In genomic region chr12:2692156-2692555, GRCh38 we compare ENCODE assay signal across 9 cellular contexts.
DNase-seq lines count a peak whose midpoint lies in the region; ATAC-seq and TF ChIP-seq lines count a peak whose summit lies in the region.
"Had no signal": no experiment of that assay in that cellular context is flagged by ENCODE, and none has a peak within 500 bp of the region (broad histone marks: within the 10 kb centered on the region; RNA-seq: fewer than 3 reads in every experiment).

No MANE protein-coding gene starts in this region.

- peak overlapping the region; percentile 70 for H3K27ac ChIP-seq in CD4-positive, CD25-positive, alpha-beta regulatory T cell (ENCODE audit: insufficient read depth, low read length, poor library complexity, severe bottlenecking)
- no peak overlapping the region for H3K27ac ChIP-seq in HUES48 (ENCODE audit: low read depth, low read length)
- peak overlapping the region in 1 of 10 donors; percentile 77 for H3K27ac ChIP-seq in heart right ventricle

- intact Hi-C loops in activated T-helper 2 cell treated with anti-CD3 and anti-CD28 coated beads, Interferon-gamma antibody, Interleukin-2, Interleukin-4, amounts not matched to agents 10 μg/mL and 5 μg/mL and 100 μg/mL, durations not matched to agents 14 hours and 24 hours and 36 hours (cut with micrococcal nuclease), result loop anchor here (1.0 to 10.0 kb wide), 4 partner anchors 60 to 183 kb away; partner anchors contain the start of genes FKBP4, FOXM1, ITFG2 and RHNO1
- intact Hi-C loops in heart right ventricle (cut with DNase I), result no loop called here

- H3K4me3 ChIP-seq in CD4-positive, CD25-positive, alpha-beta regulatory T cell (ENCODE audit: low read depth, low read length), result peak overlapping the region; percentile 89
- H3K4me3 ChIP-seq in HUES48 (ENCODE audit: low read depth, low read length), result peak overlapping the region; percentile 74
- H3K4me3 ChIP-seq in heart right ventricle, result peak overlapping the region in 5 of 10 donors; percentile 24 to 57 (median 46)

- H3K4me1 ChIP-seq in CD4-positive, CD25-positive, alpha-beta regulatory T cell (ENCODE audit: control insufficient read depth, insufficient read depth, low read length, poor library complexity, severe bottlenecking), result peaks cover 33% of the 10 kb centered on the region
- H3K4me1 ChIP-seq in HUES48 (ENCODE audit: control insufficient read depth, insufficient read depth, low read length) (peaks cover 7% of the 10 kb centered on the region; the same call in 1 of the 2 replicates), heart right ventricle (peaks cover 0 to 22% (median 0%) of the 10 kb centered on the region in 9 donors)

- H3K36me3 Mint-ChIP-seq in CD4-positive, CD25-positive, alpha-beta regulatory T cell, result no peaks in the 10 kb centered on the region
- H3K36me3 Mint-ChIP-seq in activated T-helper 2 cell treated with anti-CD3 and anti-CD28 coated beads, Interferon-gamma antibody, Interleukin-2, Interleukin-4, amounts not matched to agents 10 μg/mL and 5 μg/mL and 100 μg/mL, durations not matched to agents 14 hours and 24 hours and 36 hours (ENCODE audit: low read depth), result no peaks in the 10 kb centered on the region
- H3K36me3 Mint-ChIP-seq in naive B cell, result no peaks in the 10 kb centered on the region

- H3K27me3 Mint-ChIP-seq in CD4-positive, CD25-positive, alpha-beta regulatory T cell, result peaks cover 16% of the 10 kb centered on the region
- peaks cover 6% of the 10 kb centered on the region for H3K27me3 Mint-ChIP-seq in activated T-helper 2 cell treated with anti-CD3 and anti-CD28 coated beads, Interferon-gamma antibody, Interleukin-2, Interleukin-4, amounts not matched to agents 10 μg/mL and 5 μg/mL and 100 μg/mL, durations not matched to agents 14 hours and 24 hours and 36 hours (ENCODE audit: low read depth)
- peaks cover under 1 to 22% (median 17%) of the 10 kb centered on the region in 3 donors for H3K27me3 Mint-ChIP-seq in naive B cell

- H3K9ac ChIP-seq in HUES48 (ENCODE audit: low read depth, low read length), result no peak overlapping the region

- H3K4me1 Mint-ChIP-seq in CD4-positive, CD25-positive, alpha-beta regulatory T cell, result peaks cover 10 to 48% (median 26%) of the 10 kb centered on the region in 4 donors
- peaks cover 32% of the 10 kb centered on the region for H3K4me1 Mint-ChIP-seq in activated T-helper 2 cell treated with anti-CD3 and anti-CD28 coated beads, Interferon-gamma antibody, Interleukin-2, Interleukin-4, amounts not matched to agents 10 μg/mL and 5 μg/mL and 100 μg/mL, durations not matched to agents 14 hours and 24 hours and 36 hours (ENCODE audit: low read depth)
- peaks cover 15 to 42% (median 40%) of the 10 kb centered on the region in 3 donors for H3K4me1 Mint-ChIP-seq in naive B cell

- no peak for ATAC-seq in CD4-positive, CD25-positive, alpha-beta regulatory T cell (ENCODE audit: low read depth in 2 of 2)
- ATAC-seq in naive B cell (ENCODE audit: low read depth in 2 of 2) (no peak), heart right ventricle (no peak), GM21528 (IDR thresholded peaks at IDR 0.05; ENCODE audit: low FRiP score, unreplicated experiment) (no peak)

- H3K9me3 ChIP-seq in CD4-positive, CD25-positive, alpha-beta regulatory T cell (ENCODE audit: control insufficient read depth in 2 of 2, low read length in 2 of 2), result no peaks in the 10 kb centered on the region
- H3K9me3 ChIP-seq in HUES48 (ENCODE audit: control insufficient read depth, insufficient read depth, low read length) (no peaks in the 10 kb centered on the region), heart right ventricle (no peaks in the 10 kb centered on the region)

- WGBS in heart right ventricle, 2 donors, result 85 to 86% methylated on average over 12 of the region's 12 CpGs

- peak overlapping the region; percentile 91 to 94 (median 92) for H3K27ac Mint-ChIP-seq in CD4-positive, CD25-positive, alpha-beta regulatory T cell
- peak overlapping the region; percentile 91 for H3K27ac Mint-ChIP-seq in activated T-helper 2 cell treated with anti-CD3 and anti-CD28 coated beads, Interferon-gamma antibody, Interleukin-2, Interleukin-4, amounts not matched to agents 10 μg/mL and 5 μg/mL and 100 μg/mL, durations not matched to agents 14 hours and 24 hours and 36 hours
- peak overlapping the region; percentile 60 to 97 (median 93) for H3K27ac Mint-ChIP-seq in naive B cell

- no peaks in the 10 kb centered on the region for H3K36me3 ChIP-seq in CD4-positive, CD25-positive, alpha-beta regulatory T cell (ENCODE audit: control insufficient read depth, insufficient read depth, low read length)
- H3K36me3 ChIP-seq in HUES48 (ENCODE audit: control insufficient read depth, insufficient read depth, low read length) (no peaks in the 10 kb centered on the region), heart right ventricle (peaks cover 0 to 46% (median 14%) of the 10 kb centered on the region in 9 donors)

- peaks cover 13% of the 10 kb centered on the region for H3K27me3 ChIP-seq in CD4-positive, CD25-positive, alpha-beta regulatory T cell (ENCODE audit: control insufficient read depth, insufficient read depth, low read length)
- H3K27me3 ChIP-seq in HUES48 (ENCODE audit: control insufficient read depth, insufficient read depth, low read length) (peaks cover 13% of the 10 kb centered on the region), heart right ventricle (peaks cover 0 to 13% (median 0%) of the 10 kb centered on the region in 7 donors)

- TF ChIP-seq CTCF in heart right ventricle (IDR thresholded peaks at IDR 0.05), result no peak

- peaks cover 0 to 1% (median 0%) of the 10 kb centered on the region in 7 donors for H3K9me3 Mint-ChIP-seq in CD4-positive, CD25-positive, alpha-beta regulatory T cell
- no peaks in the 10 kb centered on the region for H3K9me3 Mint-ChIP-seq in activated T-helper 2 cell treated with anti-CD3 and anti-CD28 coated beads, Interferon-gamma antibody, Interleukin-2, Interleukin-4, amounts not matched to agents 10 μg/mL and 5 μg/mL and 100 μg/mL, durations not matched to agents 14 hours and 24 hours and 36 hours
- no peaks in the 10 kb centered on the region for H3K9me3 Mint-ChIP-seq in naive B cell

- H3K4me3 Mint-ChIP-seq in CD4-positive, CD25-positive, alpha-beta regulatory T cell, result peak overlapping the region; percentile 92 to 99 (median 98)
- H3K4me3 Mint-ChIP-seq in activated T-helper 2 cell treated with anti-CD3 and anti-CD28 coated beads, Interferon-gamma antibody, Interleukin-2, Interleukin-4, amounts not matched to agents 10 μg/mL and 5 μg/mL and 100 μg/mL, durations not matched to agents 14 hours and 24 hours and 36 hours (ENCODE audit: low read depth), result peak overlapping the region; percentile 85
- peak overlapping the region; percentile 86 to 100 (median 98) for H3K4me3 Mint-ChIP-seq in naive B cell

- peak in 1 of 3 donors; percentile 58 for DNase-seq in CD4-positive, CD25-positive, alpha-beta regulatory T cell
- DNase-seq in activated T-helper 2 cell treated with anti-CD3 and anti-CD28 coated beads, Interferon-gamma antibody, Interleukin-2, Interleukin-4, amounts not matched to agents 10 μg/mL and 5 μg/mL and 100 μg/mL, durations not matched to agents 14 hours and 24 hours and 36 hours (ENCODE audit: low spot score), result no peak
- no peak for DNase-seq in naive B cell
- DNase-seq in GM19240 (ENCODE audit: insufficient read length, low spot score), result no peak
- DNase-seq in activated gamma-delta T cell treated with Interleukin-2 at 50 U/mL for 16 hours, result no peak
- no peak for DNase-seq in heart right ventricle
- DNase-seq: GOT3 had no signal
